ENCODE assay signal across 11 cellular contexts in genomic region chr17:48998557-48999440, GRCh38. TPM values are rescaled to one million over a fixed set of nuclear protein-coding genes. Genes with fewer than 3 reads are reported as not detected.
A peak's percentile ranks its signal among the peaks of the same experiment; 100 is the strongest.
DNase-seq lines count a peak whose midpoint lies in the region; ATAC-seq and TF ChIP-seq lines count a peak whose summit lies in the region.
"Had no signal": no experiment of that assay in that cellular context is flagged by ENCODE, and none has a peak within 500 bp of the region (broad histone marks: within the 10 kb centered on the region; RNA-seq: fewer than 3 reads in every experiment).

No MANE protein-coding gene starts in this region.

- no peaks in the 10 kb centered on the region for H3K36me3 ChIP-seq in breast epithelium

- H3K27me3 Mint-ChIP-seq in activated T-helper 17 cell treated with anti-CD3 and anti-CD28 coated beads, Interleukin-2, amount 50 U/mL, for 72 hours: peaks cover 69% of the 10 kb centered on the region

- TF ChIP-seq CTCF in GM13976 (IDR thresholded peaks at IDR 0.05; ENCODE audit: borderline replicate concordance, control extremely low read depth, extremely low read depth, insufficient read depth, missing control alignments): no peak
- no peak for TF ChIP-seq CTCF in breast epithelium (IDR thresholded peaks at IDR 0.05)

- H3K36me3 Mint-ChIP-seq in activated T-helper 17 cell treated with anti-CD3 and anti-CD28 coated beads, Interleukin-2, amount 50 U/mL, for 72 hours (ENCODE audit: low read depth): peaks cover 15% of the 10 kb centered on the region

- H3K27ac ChIP-seq in breast epithelium: no peak overlapping the region

- TF ChIP-seq POLR2A in breast epithelium (IDR thresholded peaks at IDR 0.05): no peak

- ATAC-seq in activated T-helper 17 cell treated with anti-CD3 and anti-CD28 coated beads, Interleukin-2, amount 50 U/mL, for 72 hours (replicated peaks): no peak
- no peak for ATAC-seq in GM19324 (IDR thresholded peaks at IDR 0.05; ENCODE audit: low FRiP score, unreplicated experiment)

- no peak overlapping the region for H3K27ac Mint-ChIP-seq in activated T-helper 17 cell treated with anti-CD3 and anti-CD28 coated beads, Interleukin-2, amount 50 U/mL, for 72 hours

- H3K9me3 ChIP-seq in breast epithelium: no peaks in the 10 kb centered on the region

- intact Hi-C loops in breast epithelium (cut with DNase I; ENCODE audit: low total_unique reads): no loop called here

- peaks cover 0 to 4% of the 10 kb centered on the region in 2 donors for H3K4me1 ChIP-seq in breast epithelium

- no peaks in the 10 kb centered on the region for H3K9me3 Mint-ChIP-seq in activated T-helper 17 cell treated with anti-CD3 and anti-CD28 coated beads, Interleukin-2, amount 50 U/mL, for 72 hours
- H3K9me3 Mint-ChIP-seq: activated naive CD4-positive, alpha-beta T cell treated with anti-CD3 and anti-CD28 coated beads, Interleukin-2, amount 10 ng/mL, durations not matched to agents 7 days and 5 days had no signal

- H3K27me3 ChIP-seq in breast epithelium: peaks cover 16 to 100% of the 10 kb centered on the region in 2 donors

- peak overlapping the region; percentile 60 for H3K4me3 Mint-ChIP-seq in activated T-helper 17 cell treated with anti-CD3 and anti-CD28 coated beads, Interleukin-2, amount 50 U/mL, for 72 hours
- H3K4me3 Mint-ChIP-seq: activated naive CD4-positive, alpha-beta T cell treated with anti-CD3 and anti-CD28 coated beads, Interleukin-2, amount 10 ng/mL, durations not matched to agents 7 days and 5 days had no signal

- peaks cover 10% of the 10 kb centered on the region for H3K4me1 Mint-ChIP-seq in activated T-helper 17 cell treated with anti-CD3 and anti-CD28 coated beads, Interleukin-2, amount 50 U/mL, for 72 hours

- in situ Hi-C loops in GM13976 (cut with MboI; ENCODE audit: low sequenced_read_pairs, unreplicated experiment): no loop called here

- H3K4me3 ChIP-seq in breast epithelium: peak overlapping the region in 1 of 3 donors; percentile 12

- peak; percentile 58 for DNase-seq in A172 (ENCODE audit: low spot score)
- DNase-seq in GM13976 (ENCODE audit: low spot score): peak; percentile 8
- peak; percentile 66 for DNase-seq in iris pigment epithelial cell (ENCODE audit: low read depth)
- no peak for DNase-seq in DMS153 (lab: John Stamatoyannopoulos, UW)
- DNase-seq in breast epithelium (ENCODE audit: low spot score in 2 of 2): no peak
- DNase-seq in NCI-H1436 treated with DMSO at 0.1 percent for 48 hours (lab: John Stamatoyannopoulos, UW): no peak
- DNase-seq: activated naive CD4-positive, alpha-beta T cell treated with anti-CD3 and anti-CD28 coated beads, Interleukin-2, amount 10 ng/mL, durations not matched to agents 7 days and 5 days; DND-41; kidney glomerular epithelial cell had no signal

RNA-seq across cellular contexts. Expression of gene IGF2BP1, which starts 1.6 kb away (rescaled TPM):
- total RNA-seq in A172 (2014; rRNA removed; shearing (Covaris generic)): 14.8 and 16.0 TPM in 2 replicates
- under 1 TPM in 1 of 2 donors, not detected in 1; 0.63 TPM for total RNA-seq in activated T-helper 17 cell treated with anti-CD3 and anti-CD28 coated beads, Interleukin-2, amount 50 U/mL, for 72 hours
- not detected for total RNA-seq in breast epithelium

RNA-seq across cellular contexts. Expression of gene GIP, which starts 30.4 kb away (rescaled TPM):
- not detected in 2 replicates for total RNA-seq in A172 (2014; rRNA removed; shearing (Covaris generic))
- total RNA-seq in activated T-helper 17 cell treated with anti-CD3 and anti-CD28 coated beads, Interleukin-2, amount 50 U/mL, for 72 hours: not detected
- total RNA-seq in breast epithelium: not detected

RNA-seq across cellular contexts. Expression of gene SNF8, which starts 54.2 kb away (rescaled TPM):
- 157 and 175 TPM in 2 replicates for total RNA-seq in A172 (2014; rRNA removed; shearing (Covaris generic))
- 100 to 1,000 TPM in 1 of 2 donors, 10 to 100 TPM in 1; 62.7 to 127 TPM for total RNA-seq in activated T-helper 17 cell treated with anti-CD3 and anti-CD28 coated beads, Interleukin-2, amount 50 U/mL, for 72 hours
- total RNA-seq in breast epithelium: 10 to 100 TPM; 75.7 to 83.4 (median 76.7) TPM

Comparison
In these comparisons a context has a peak if more than half of its experiments do, and no peak if none do; other contexts are left out.
1. DNase-seq: peak in A172 (single experiment), GM13976 (single experiment) and iris pigment epithelial cell (single experiment); none in DMS153 (single experiment), breast epithelium (0 of 2) and NCI-H1436 treated with DMSO at 0.1 percent for 48 hours (single experiment).